8 cellular contexts compared by ENCODE assay signal in the genomic region with DNA sequence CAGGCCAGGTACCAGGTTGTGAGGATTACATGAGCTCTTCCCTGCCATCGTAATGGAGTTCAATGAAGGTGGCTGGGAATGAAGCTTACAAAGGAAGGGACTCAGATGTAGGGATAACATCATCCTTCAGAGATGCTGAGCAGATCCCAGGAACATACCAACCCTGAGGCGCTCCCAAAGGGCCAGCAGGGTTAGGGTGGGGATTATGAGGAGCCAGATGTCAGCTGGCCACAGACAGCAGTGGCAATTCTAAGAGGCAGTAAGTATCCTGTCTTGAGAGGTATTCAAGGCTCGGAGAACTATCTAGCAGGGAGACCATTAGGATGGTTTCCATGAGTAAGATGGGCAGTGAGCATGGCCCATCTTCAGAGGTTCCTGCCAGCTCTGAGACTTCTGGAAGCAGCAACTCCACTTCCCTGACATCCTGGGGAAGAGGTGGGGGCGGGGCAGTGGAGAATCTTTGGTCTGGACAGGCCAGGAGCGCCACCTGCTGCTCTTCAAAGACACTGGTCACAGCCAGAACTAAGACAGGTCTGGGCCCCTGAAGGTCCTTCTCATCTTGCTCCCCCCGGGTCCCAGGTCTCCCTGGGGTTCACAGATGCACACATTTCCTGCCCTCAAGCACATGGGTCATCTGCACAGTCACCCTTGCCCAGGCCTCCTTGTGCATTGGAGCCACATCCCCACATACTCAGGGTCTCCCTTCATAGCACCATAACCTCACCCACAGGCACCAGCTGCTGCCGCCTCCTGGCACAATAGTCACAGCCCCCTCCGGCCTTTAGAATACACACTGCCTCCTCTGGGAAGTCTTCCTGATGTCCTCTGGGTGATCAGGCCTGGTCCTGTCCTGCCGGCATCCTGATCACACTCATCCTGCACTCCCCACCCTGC. TPM values are rescaled to one million over a fixed set of nuclear protein-coding genes. Genes with fewer than 3 reads are reported as not detected.
A peak's percentile ranks its signal among the peaks of the same experiment; 100 is the strongest.
DNase-seq lines count a peak whose midpoint lies in the region; ATAC-seq and TF ChIP-seq lines count a peak whose summit lies in the region.

No MANE protein-coding gene starts in this region.

- H3K9me3 Mint-ChIP-seq in MCF 10A (ENCODE audit: unreplicated experiment) = no peaks in the 10 kb centered on the region

- peaks cover 8% of the 10 kb centered on the region for H3K36me3 Mint-ChIP-seq in MCF 10A (ENCODE audit: insufficient read depth, unreplicated experiment)

- no peak overlapping the region for H3K27ac ChIP-seq in iPS DF 6.9 (ENCODE audit: low read length)
- H3K27ac ChIP-seq in smooth muscle cell (ENCODE audit: low read depth) = no peak overlapping the region

- H3K36me3 ChIP-seq in iPS DF 6.9 (ENCODE audit: control insufficient read depth, insufficient read depth, low read length) = no peaks in the 10 kb centered on the region
- no peaks in the 10 kb centered on the region for H3K36me3 ChIP-seq in smooth muscle cell (ENCODE audit: low read depth)

- no peak overlapping the region for H3K4me2 ChIP-seq in smooth muscle cell

- peaks cover 14% of the 10 kb centered on the region for H4K20me1 ChIP-seq in smooth muscle cell (ENCODE audit: low read depth)

- no peak for ATAC-seq in GM21526 (IDR thresholded peaks at IDR 0.05; ENCODE audit: low FRiP score, unreplicated experiment)

- H3K4me3 Mint-ChIP-seq in MCF 10A (ENCODE audit: unreplicated experiment) = no peak overlapping the region

- peaks cover 15% of the 10 kb centered on the region for H3K79me2 ChIP-seq in smooth muscle cell (ENCODE audit: low read depth)

- peaks cover 1% of the 10 kb centered on the region; the same call in 1 of the 2 replicates for H3K27me3 ChIP-seq in iPS DF 6.9 (ENCODE audit: control insufficient read depth, insufficient read depth, low read length)
- H3K27me3 ChIP-seq in smooth muscle cell (ENCODE audit: low read depth) = no peaks in the 10 kb centered on the region

- TF ChIP-seq CTCF in MCF 10A (IDR thresholded peaks at IDR 0.05; ENCODE audit: unreplicated experiment) (peak; percentile 85), smooth muscle cell (IDR thresholded peaks at IDR 0.05; ENCODE audit: borderline replicate concordance, insufficient read depth, poor library complexity, severe bottlenecking) (peak; percentile 87)

- no CpG with 5 or more reads among the region's 9 CpGs for WGBS in iPS DF 6.9 (ENCODE audit: insufficient coverage, insufficient read length)
- WGBS in smooth muscle cell (ENCODE audit: low lambda C conversion rate) = 45% methylated on average over 9 of the region's 9 CpGs

- H3K4me1 ChIP-seq in iPS DF 6.9 (ENCODE audit: control insufficient read depth, insufficient read depth, low read length) (peaks cover 10% of the 10 kb centered on the region), smooth muscle cell (ENCODE audit: low read depth) (peaks cover 21% of the 10 kb centered on the region)

- no peak overlapping the region for H3K9ac ChIP-seq in smooth muscle cell (ENCODE audit: low read depth)

- H3F3A ChIP-seq in smooth muscle cell (ENCODE audit: low read depth) = peaks cover 12% of the 10 kb centered on the region

- no peak overlapping the region for H3K4me3 ChIP-seq in iPS DF 6.9 (ENCODE audit: low read length)
- no peak overlapping the region for H3K4me3 ChIP-seq in smooth muscle cell

- intact Hi-C loops in MCF 10A (cut with micrococcal nuclease) = loop anchor here (1.0 kb wide), 3 partner anchors 110 to 192 kb away; no protein-coding TSS in a partner anchor

- POLR2A ChIA-PET in MCF 10A (lab: Yijun Ruan, JAX) = interaction anchor here (0.6 to 5.2 kb wide), 13 partner anchors 10 to 192 kb away, joined by 3 to 56 read pairs (median 11); no protein-coding TSS in a partner anchor

- H3K9me3 ChIP-seq in iPS DF 6.9 (ENCODE audit: control insufficient read depth, insufficient read depth, low read length) = no peaks in the 10 kb centered on the region
- H3K9me3 ChIP-seq in smooth muscle cell (replicated peaks; ENCODE audit: low read depth) = no peaks in the 10 kb centered on the region

- no peak overlapping the region for H2AFZ ChIP-seq in smooth muscle cell (ENCODE audit: low read depth)

- H3K27me3 Mint-ChIP-seq in MCF 10A (ENCODE audit: insufficient read depth, unreplicated experiment) = no peaks in the 10 kb centered on the region

- BruUV-seq in MCF 10A (replicated peaks; lab: Mats Ljungman, UMichigan) = no TSS peak

- peaks cover 15% of the 10 kb centered on the region for H3K4me1 Mint-ChIP-seq in MCF 10A (ENCODE audit: insufficient read depth, unreplicated experiment)

- H3K27ac Mint-ChIP-seq in MCF 10A (ENCODE audit: low read depth, unreplicated experiment) = no peak overlapping the region

- CTCF ChIA-PET in MCF 10A (lab: Yijun Ruan, JAX) = interaction anchor here (0.6 to 14.3 kb wide), 46 partner anchors 10 to 848 kb away, joined by 3 to 494 read pairs (median 4); a partner anchor contains a TSS

- peak; percentile 30 for DNase-seq in activated gamma-delta T cell treated with Interleukin-2 at 50 U/mL for 16 hours
- DNase-seq in activated gamma-delta T cell (lab: John Stamatoyannopoulos, UW) = no peak
- peak; percentile 47 to 68 for DNase-seq in NCI-H1930 (lab: John Stamatoyannopoulos, UW)
- peak; percentile 40 for DNase-seq in T-helper 9 cell
- DNase-seq in MCF 10A (ENCODE audit: unreplicated experiment) = peak; percentile 91
- peak; percentile 73 for DNase-seq in iPS DF 6.9 (ENCODE audit: low read depth, low spot score)
- DNase-seq in smooth muscle cell (lab: John Stamatoyannopoulos, UW; ENCODE audit: unreplicated experiment) = peak; percentile 64

RNA-seq across cellular contexts. Expression of a gene that starts 2.8 kb away (rescaled TPM):
- total RNA-seq in MCF 10A (2022) (21.7 and 25.5 TPM in 2 replicates), smooth muscle cell (45.8 and 46.3 TPM in 2 replicates)
- polyA plus RNA-seq in smooth muscle cell = 86.8 and 112 TPM in 2 replicates
